Comparison of ENCODE assay signal across 8 cellular contexts in genomic region chr19:45250216-45250831, GRCh38. TPM values are rescaled to one million over a fixed set of nuclear protein-coding genes. Genes with fewer than 3 reads are reported as not detected.
DNase-seq lines count a peak whose midpoint lies in the region; ATAC-seq and TF ChIP-seq lines count a peak whose summit lies in the region.

No MANE protein-coding gene starts in this region.

- H3K36me3 ChIP-seq in BJ (ENCODE audit: control insufficient read depth, insufficient read depth, low read length), result 0 out of 2 replicates have a peak, but pooled peaks cover 2% of the 10 kb centered on the region

- intact Hi-C loops in natural killer cell (cut with micrococcal nuclease), result no loop called here

- H3K4me3 ChIP-seq in BJ (ENCODE audit: low read depth, low read length), result peak overlapping the region; percentile 84

- H3K4me1 Mint-ChIP-seq in effector memory CD8-positive, alpha-beta T cell (ENCODE audit: low read depth in 2 of 2), result peaks cover 37 to 42% of the 10 kb centered on the region in 2 donors
- H3K4me1 Mint-ChIP-seq in natural killer cell, result peaks cover 39 to 50% of the 10 kb centered on the region in 2 donors

- no peak for TF ChIP-seq CTCF in BJ (IDR thresholded peaks at IDR 0.05; ENCODE audit: insufficient read depth, low read depth, low read length)
- no peak for TF ChIP-seq CTCF in natural killer cell (IDR thresholded peaks at IDR 0.05)

- H3K27ac Mint-ChIP-seq in effector memory CD8-positive, alpha-beta T cell, result peak overlapping the region; percentile 44 to 87
- peak overlapping the region; percentile 38 to 85 for H3K27ac Mint-ChIP-seq in natural killer cell

- peak overlapping the region; percentile 78 to 84 for H3K4me3 Mint-ChIP-seq in effector memory CD8-positive, alpha-beta T cell
- H3K4me3 Mint-ChIP-seq in natural killer cell, result peak overlapping the region; percentile 90

- no peaks in the 10 kb centered on the region for H3K9me3 Mint-ChIP-seq in effector memory CD8-positive, alpha-beta T cell
- no peaks in the 10 kb centered on the region for H3K9me3 Mint-ChIP-seq in natural killer cell

- no peak for DNase-seq in BJ (ENCODE audit: low read depth)
- peak; percentile 29 for DNase-seq in NCI-H69 (lab: John Stamatoyannopoulos, UW)
- DNase-seq in effector memory CD8-positive, alpha-beta T cell, result peak in 1 of 3 experiments; percentile 5
- no peak for DNase-seq in natural killer cell
- DNase-seq in effector CD8-positive, alpha-beta T cell (lab: John Stamatoyannopoulos, UW), result no peak
- DNase-seq in stimulated activated CD4-positive, alpha-beta T cell treated with anti-CD3 and anti-CD28 coated beads, Interleukin-4, amount 100 ng/mL, for 24 hours, result no peak
- DNase-seq in NCI-H2171 treated with DMSO at 0.1 percent for 48 hours (lab: John Stamatoyannopoulos, UW), result no peak

- no peaks in the 10 kb centered on the region for H3K27me3 ChIP-seq in BJ (ENCODE audit: control insufficient read depth, insufficient read depth, low read length)

- CTCF ChIA-PET in BJ (lab: Yijun Ruan, JAX), result interaction anchor here (0.9 to 2.3 kb wide), 6 partner anchors 11 to 73 kb away, joined by 3 to 15 read pairs (median 4); partner anchors contain the start of gene TRAPPC6A

- peaks cover 4% of the 10 kb centered on the region for H3K36me3 Mint-ChIP-seq in effector memory CD8-positive, alpha-beta T cell (ENCODE audit: insufficient read depth)
- no peaks in the 10 kb centered on the region for H3K36me3 Mint-ChIP-seq in natural killer cell

- POLR2A ChIA-PET in BJ (lab: Charles Lee), result no interaction called here

- H3K27me3 Mint-ChIP-seq in effector memory CD8-positive, alpha-beta T cell, result peaks cover 0 to 9% of the 10 kb centered on the region in 2 donors
- no peaks in the 10 kb centered on the region for H3K27me3 Mint-ChIP-seq in natural killer cell (ENCODE audit: low read depth in 2 of 2)

- no peak for ATAC-seq in effector memory CD8-positive, alpha-beta T cell (replicated peaks)
- no peak for ATAC-seq in natural killer cell
- no peak for ATAC-seq in GM18519 (IDR thresholded peaks at IDR 0.05; ENCODE audit: low FRiP score, unreplicated experiment)

RNA-seq across cellular contexts. Expression of gene MARK4, which starts 0.7 kb away (rescaled TPM):
- polyA plus RNA-seq in BJ (2011; rRNA removed), result 10.9 and 17.1 TPM in 2 replicates
- polyA minus RNA-seq in BJ (2011; rRNA and poly(A)+ RNA removed), result 15.7 and 19.1 TPM in 2 replicates
- 10 to 100 TPM; 50.4 to 53.6 (median 51.4) TPM for total RNA-seq in natural killer cell

RNA-seq across cellular contexts. Expression of gene EXOC3L2, which starts 5.1 kb away (rescaled TPM):
- polyA plus RNA-seq in BJ (2011; rRNA removed), result 0.04 TPM in 1 of 2 replicates, not detected in the other
- polyA minus RNA-seq in BJ (2011; rRNA and poly(A)+ RNA removed), result not detected in 2 replicates
- under 1 TPM in 2 of 3 donors, not detected in 1; 0.16 to 0.23 TPM for total RNA-seq in natural killer cell
